2 cellular contexts compared by ENCODE assay signal in genomic region chr14:36452850-36453249, GRCh38.
TF ChIP-seq lines count a peak whose summit lies in the region.

No MANE protein-coding gene starts in this region.

TF ChIP-seq in HepG2, 621 proteins besides CTCF, POLR2A, EP300 and RAD21 (continued from another document):
- TF ChIP-seq HINFP (CRISPR knock-in tag; IDR thresholded peaks at IDR 0.05; ENCODE audit: low read depth) (no peak), MAFF (IDR thresholded peaks at IDR 0.05; ENCODE audit: low read depth, low read length) (peak; percentile 89)

TF ChIP-seq in H1, 55 proteins besides CTCF, POLR2A, EP300 and RAD21 (continued from another document):
- TF ChIP-seq MAFK (IDR thresholded peaks at IDR 0.05; ENCODE audit: low read depth, low read length), result peak; percentile 67; the same call in 1 of the 2 replicates
- no peak for TF ChIP-seq CBX5 (IDR thresholded peaks at IDR 0.05; ENCODE audit: low read depth, low read length)
